1 cellular context compared by ENCODE assay signal in genomic region chr11:27383645-27384044, GRCh38.
TF ChIP-seq lines count a peak whose summit lies in the region.

No MANE protein-coding gene starts in this region.

TF ChIP-seq in GM23338, 12 proteins besides CTCF, POLR2A, EP300 and RAD21 (continued from another document):
- TF ChIP-seq REST (IDR thresholded peaks at IDR 0.05; ENCODE audit: unreplicated experiment) = no peak
- no peak for TF ChIP-seq ZNF462 (CRISPR knock-in tag; IDR thresholded peaks at IDR 0.05)
- TF ChIP-seq CREB1 (CRISPR knock-in tag; IDR thresholded peaks at IDR 0.05; ENCODE audit: low read depth) = no peak
- no peak for TF ChIP-seq ZNF331 (CRISPR knock-in tag; IDR thresholded peaks at IDR 0.05; ENCODE audit: low read depth)
